In the genomic region with DNA sequence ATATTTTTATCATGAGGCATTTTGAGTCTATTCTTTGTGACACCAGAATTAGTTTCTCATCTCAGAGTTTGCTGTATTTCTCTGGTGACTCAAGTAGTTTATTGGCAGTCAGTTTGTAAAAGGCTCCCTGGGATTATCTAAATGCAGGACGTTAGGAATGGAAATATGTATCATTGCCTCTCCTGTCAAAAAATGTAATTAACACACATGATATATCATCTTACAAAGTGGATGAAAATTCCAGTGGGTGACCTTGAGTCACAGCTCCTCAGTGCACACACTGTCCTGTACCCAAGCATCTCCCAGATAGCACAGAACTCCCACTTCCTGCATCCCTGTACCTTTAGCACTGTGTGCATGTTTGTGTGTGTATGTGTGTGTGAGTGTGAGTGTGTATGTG, we compare ENCODE assay signal across 19 cellular contexts.
DNase-seq lines count a peak whose midpoint lies in the region; ATAC-seq and TF ChIP-seq lines count a peak whose summit lies in the region.
"Had no signal": no experiment of that assay in that cellular context is flagged by ENCODE, and none has a peak within 500 bp of the region (broad histone marks: within the 10 kb centered on the region; RNA-seq: fewer than 3 reads in every experiment).

No MANE protein-coding gene starts in this region.

- intact Hi-C loops in ascending aorta (cut with DNase I), result no loop called here
- intact Hi-C loops in ovary (cut with DNase I), result loop anchor here in 1 of 4 donors (10.0 kb wide), 1 partner anchor 173 kb away; no protein-coding TSS in a partner anchor
- intact Hi-C loops in spleen (cut with DNase I; ENCODE audit: low total_unique reads), result no loop called here

- H3K36me3 ChIP-seq in ascending aorta, result no peaks in the 10 kb centered on the region
- no peaks in the 10 kb centered on the region for H3K36me3 ChIP-seq in gastroesophageal sphincter
- H3K36me3 ChIP-seq in ovary, result no peaks in the 10 kb centered on the region
- no peaks in the 10 kb centered on the region for H3K36me3 ChIP-seq in spleen

- DNase-seq in AG10803 (ENCODE audit: low read depth), result peak; percentile 43
- no peak for DNase-seq in ascending aorta (ENCODE audit: low spot score in 2 of 2)
- no peak for DNase-seq in ovary
- DNase-seq in pons (ENCODE audit: low spot score), result no peak
- DNase-seq in NCI-H510A treated with DMSO at 0.1 percent for 48 hours (lab: John Stamatoyannopoulos, UW), result no peak
- DNase-seq in spleen, result no peak
- DNase-seq: activated CD4-positive, alpha-beta T cell treated with anti-CD3 and anti-CD28 coated beads, Interleukin-2, amount 50 U/mL, for 4 hours; activated naive CD8-positive, alpha-beta T cell treated with anti-CD3 and anti-CD28 coated beads for 36 hours; activated T-cell treated with anti-CD3 and anti-CD28 coated beads, Interleukin-2, amount 50 U/mL, for 24 hours; CD4-positive, alpha-beta T cell; hypothalamus; Karpas-422; NCI-H226; NK-92 treated with Interleukin-12 subunit alpha and Interleukin-12 subunit beta, amount 100 ng/mL, for 24 hours; stimulated activated naive CD4-positive, alpha-beta T cell treated with Interleukin-2 at 50 U/mL for 16 hours; T-helper 1 cell had no signal

- WGBS in gastroesophageal sphincter (ENCODE audit: low coverage in 1 of 2), 2 donors, result 0 to 27% methylated on average over 1 of the region's 1 CpG
- WGBS in ovary, 3 donors, result 5 to 6% (median 6%) methylated on average over 1 of the region's 1 CpG
- WGBS in spleen, 5 donors, result 19 to 53% (median 41%) methylated on average over 1 of the region's 1 CpG

- peaks cover 0 to 3% of the 10 kb centered on the region in 2 donors for H3K4me1 ChIP-seq in ascending aorta
- H3K4me1 ChIP-seq in gastroesophageal sphincter, result peaks cover 0 to 22% (median 5%) of the 10 kb centered on the region in 3 donors
- H3K4me1 ChIP-seq in ovary (ENCODE audit: insufficient read depth), result peaks cover 6% of the 10 kb centered on the region
- H3K4me1 ChIP-seq in spleen, result no peaks in the 10 kb centered on the region
- H3K4me1 ChIP-seq: parathyroid adenoma had no signal

- ATAC-seq in gastroesophageal sphincter (peak; percentile 1), GM21526 (IDR thresholded peaks at IDR 0.05; ENCODE audit: low FRiP score, unreplicated experiment) (no peak)

- TF ChIP-seq POLR2A in gastroesophageal sphincter (IDR thresholded peaks at IDR 0.05) (no peak), ovary (IDR thresholded peaks at IDR 0.05) (no peak), spleen (IDR thresholded peaks at IDR 0.05) (no peak)

- H3K4me3 ChIP-seq in AG10803 (ENCODE audit: low read length), result no peak overlapping the region
- no peak overlapping the region for H3K4me3 ChIP-seq in ascending aorta
- no peak overlapping the region for H3K4me3 ChIP-seq in gastroesophageal sphincter
- no peak overlapping the region for H3K4me3 ChIP-seq in ovary
- no peak overlapping the region for H3K4me3 ChIP-seq in spleen

- TF ChIP-seq CTCF in AG10803 (conservative IDR thresholded peaks at IDR 0.05; ENCODE audit: low read length) (no peak), ascending aorta (IDR thresholded peaks at IDR 0.05) (no peak), gastroesophageal sphincter (IDR thresholded peaks at IDR 0.05) (no peak), ovary (IDR thresholded peaks at IDR 0.05) (no peak), spleen (IDR thresholded peaks at IDR 0.05 in 8 of 11, conservative IDR thresholded peaks at IDR 0.05 in 3 of 11) (no peak)

- TF ChIP-seq EP300 in gastroesophageal sphincter (IDR thresholded peaks at IDR 0.05), result no peak
- no peak for TF ChIP-seq EP300 in ovary (IDR thresholded peaks at IDR 0.05)

- H3K27me3 ChIP-seq in ascending aorta (no peaks in the 10 kb centered on the region), gastroesophageal sphincter (no peaks in the 10 kb centered on the region), ovary (no peaks in the 10 kb centered on the region), spleen (replicated peaks in 1 of 7) (no peaks in the 10 kb centered on the region)

- H3K27ac ChIP-seq in ascending aorta (peak overlapping the region; percentile 59 to 65), gastroesophageal sphincter (peak overlapping the region in 3 of 4 donors; percentile 59 to 69 (median 69)), ovary (peak overlapping the region; percentile 27 to 42), spleen (peak overlapping the region in 2 of 8 donors; percentile 16 to 56)
- H3K27ac ChIP-seq: parathyroid adenoma had no signal

- H3K9me3 ChIP-seq in ascending aorta (no peaks in the 10 kb centered on the region), gastroesophageal sphincter (no peaks in the 10 kb centered on the region), ovary (no peaks in the 10 kb centered on the region), spleen (no peaks in the 10 kb centered on the region)
